ENCODE assay signal across 9 cellular contexts in genomic region chr17:12665263-12666210, GRCh38. TPM values are rescaled to one million over a fixed set of nuclear protein-coding genes. Genes with fewer than 3 reads are reported as not detected.
DNase-seq lines count a peak whose midpoint lies in the region; ATAC-seq and TF ChIP-seq lines count a peak whose summit lies in the region.
"Had no signal": no experiment of that assay in that cellular context is flagged by ENCODE, and none has a peak within 500 bp of the region (broad histone marks: within the 10 kb centered on the region; RNA-seq: fewer than 3 reads in every experiment).

TSS of gene MYOCD (plus strand) at chr17:12665890. CDS start at chr17:12666189, 299 bp downstream.

- H3K36me3 Mint-ChIP-seq in Calu3 (ENCODE audit: insufficient read depth, unreplicated experiment), result no peaks in the 10 kb centered on the region

- WGBS in gastroesophageal sphincter (ENCODE audit: low coverage in 1 of 2), 2 donors, result 0 to 3% methylated on average over 6 of the region's 78 CpGs

- TF ChIP-seq CTCF in Calu3 (IDR thresholded peaks at IDR 0.05; ENCODE audit: unreplicated experiment), result no peak
- TF ChIP-seq CTCF in gastroesophageal sphincter (IDR thresholded peaks at IDR 0.05), result no peak
- TF ChIP-seq CTCF in omental fat pad (IDR thresholded peaks at IDR 0.05), result no peak

- peaks cover 39% of the 10 kb centered on the region for H3K27me3 Mint-ChIP-seq in Calu3 (ENCODE audit: unreplicated experiment)

- peak within 1 kb of the TSS; percentile 73 for H3K4me3 Mint-ChIP-seq in Calu3 (ENCODE audit: low read depth, unreplicated experiment)

- ATAC-seq in gastroesophageal sphincter (peak; percentile 63), omental fat pad (ENCODE audit: low FRiP score) (peak; percentile 51), GM21528 (IDR thresholded peaks at IDR 0.05; ENCODE audit: low FRiP score, unreplicated experiment) (no peak), GM21576 (IDR thresholded peaks at IDR 0.05; ENCODE audit: unreplicated experiment) (no peak), HG03342 (IDR thresholded peaks at IDR 0.05; ENCODE audit: unreplicated experiment) (no peak)

- peaks cover 5% of the 10 kb centered on the region for H3K27me3 ChIP-seq in gastroesophageal sphincter

- no peaks in the 10 kb centered on the region for H3K36me3 ChIP-seq in gastroesophageal sphincter

- peak; percentile 18 for DNase-seq in Calu3
- peak; percentile 70 for DNase-seq in NCI-H748 (lab: John Stamatoyannopoulos, UW; ENCODE audit: unreplicated experiment)
- no peak for DNase-seq in omental fat pad (ENCODE audit: low spot score)
- DNase-seq in DMS79 (lab: John Stamatoyannopoulos, UW), result no peak
- DNase-seq: T-helper 9 cell had no signal

- intact Hi-C loops in Calu3 (cut with micrococcal nuclease; ENCODE audit: unreplicated experiment), result loop anchor here (2.0 to 10.0 kb wide), 3 partner anchors 121 to 485 kb away; no protein-coding TSS in a partner anchor

- peaks cover 0 to 38% (median 0%) of the 10 kb centered on the region in 3 donors for H3K4me1 ChIP-seq in gastroesophageal sphincter

- H3K4me1 Mint-ChIP-seq in Calu3 (ENCODE audit: low read depth, unreplicated experiment), result no peaks in the 10 kb centered on the region

- H3K9me3 ChIP-seq in gastroesophageal sphincter, result no peaks in the 10 kb centered on the region

- no peak for TF ChIP-seq EP300 in gastroesophageal sphincter (IDR thresholded peaks at IDR 0.05)

- H3K27ac Mint-ChIP-seq in Calu3 (ENCODE audit: unreplicated experiment), result no peak within 1 kb of the TSS

- H3K27ac ChIP-seq in gastroesophageal sphincter, result peak within 1 kb of the TSS; percentile 64 to 95 (median 92)

- no TSS peak for BruUV-seq in Calu3 (replicated peaks; lab: Mats Ljungman, UMichigan)

- peak; percentile 9 to 26 for TF ChIP-seq POLR2A in gastroesophageal sphincter (IDR thresholded peaks at IDR 0.05)

- peak within 1 kb of the TSS; percentile 51 to 80 for H3K4me3 ChIP-seq in gastroesophageal sphincter

- H3K9me3 Mint-ChIP-seq in Calu3 (ENCODE audit: low read depth, unreplicated experiment), result no peaks in the 10 kb centered on the region

- CTCF ChIA-PET in Calu3 (lab: Charles Lee), result interaction anchor here (0.6 to 1.3 kb wide), 3 partner anchors 75 to 122 kb away, joined by 3 to 5 read pairs (median 4); no protein-coding TSS in a partner anchor

RNA-seq across cellular contexts. Expression of gene MYOCD, which starts in this region (rescaled TPM):
- 0.10 TPM in 1 of 2 replicates, not detected in the other for total RNA-seq in Calu3 (2022)
- total RNA-seq in gastroesophageal sphincter, result 100 to 1,000 TPM in 3 of 4 donors, 10 to 100 TPM in 1; 93.0 to 219 (median 120) TPM
- 1 to 10 TPM in 3 of 4 donors, under 1 TPM in 1; 0.48 to 2.8 (median 2.3) TPM for total RNA-seq in omental fat pad

Comparison
In these comparisons a context has a peak if more than half of its experiments do, and no peak if none do; other contexts are left out.
1. RNA of gene MYOCD (total RNA-seq): 93.0 to 219 TPM in gastroesophageal sphincter; 0.48 to 2.8 TPM in omental fat pad and 0.10 TPM in Calu3; every median in the first group is over 10 times any median in the second.
2. Peak in DNase-seq in Calu3; RNA of the gene not detected or under 1 TPM.
3. ATAC-seq: peak in gastroesophageal sphincter (single experiment) and omental fat pad (single experiment); none in GM21528 (single experiment), GM21576 (single experiment) and HG03342 (single experiment).